8 cellular contexts compared by ENCODE assay signal in genomic region chr9:131289301-131290038, GRCh38. TPM values are rescaled to one million over a fixed set of nuclear protein-coding genes. Genes with fewer than 3 reads are reported as not detected.
DNase-seq lines count a peak whose midpoint lies in the region; TF ChIP-seq lines count a peak whose summit lies in the region.

TSS of gene PLPP7 (plus strand) at chr9:131289723. CDS start at chr9:131289998, 275 bp downstream.

- peak; percentile 91 for DNase-seq in AG08395 (ENCODE audit: low spot score)
- peak; percentile 50 for DNase-seq in HS-5 (ENCODE audit: low read depth)
- peak; percentile 11 for DNase-seq in astrocyte of the cerebellum (ENCODE audit: low read depth)
- peak; percentile 90 for DNase-seq in iPS-NIHi11 (ENCODE audit: low spot score)
- DNase-seq in NCI-H2029 (lab: John Stamatoyannopoulos, UW), result no peak
- DNase-seq in effector CD4-positive, alpha-beta T cell, result no peak
- DNase-seq in NCI-H526 treated with DMSO at 0.1 percent for 48 hours (lab: John Stamatoyannopoulos, UW), result no peak

- in situ Hi-C loops in astrocyte of the cerebellum (cut with HindIII; ENCODE audit: low sequenced_read_pairs), result no loop called here

- H3K27me3 ChIP-seq in skeletal muscle satellite cell (ENCODE audit: control insufficient read depth, insufficient read depth, low read length), result no peaks in the 10 kb centered on the region

- no peak for TF ChIP-seq CTCF in astrocyte of the cerebellum (IDR thresholded peaks at IDR 0.05; ENCODE audit: low read depth, low read length, missing control alignments)

- no peaks in the 10 kb centered on the region for H3K36me3 ChIP-seq in skeletal muscle satellite cell (ENCODE audit: insufficient read depth, low read length)

- peak within 1 kb of the TSS; percentile 93 for H3K4me2 ChIP-seq in skeletal muscle satellite cell (ENCODE audit: low read length)

- H3K4me3 ChIP-seq in astrocyte of the cerebellum (ENCODE audit: low read depth, low read length) (peak within 1 kb of the TSS; percentile 41), skeletal muscle satellite cell (ENCODE audit: low read length) (peak within 1 kb of the TSS; percentile 73)

- peak within 1 kb of the TSS; percentile 86 for H3K9ac ChIP-seq in skeletal muscle satellite cell (ENCODE audit: low read depth, low read length)

- no peaks in the 10 kb centered on the region for H3K9me3 ChIP-seq in skeletal muscle satellite cell (replicated peaks; ENCODE audit: low read length)

- peaks cover 21% of the 10 kb centered on the region for H3K4me1 ChIP-seq in skeletal muscle satellite cell (ENCODE audit: control insufficient read depth, insufficient read depth, low read length)

RNA-seq across cellular contexts. Expression of gene PLPP7, which starts in this region (rescaled TPM):
- 16.0 and 16.6 TPM in 2 replicates for total RNA-seq in skeletal muscle satellite cell (2012; rRNA removed)

Comparison
In these comparisons a context has a peak if more than half of its experiments do, and no peak if none do; other contexts are left out.
1. DNase-seq: peak in AG08395 (single experiment), HS-5 (single experiment), astrocyte of the cerebellum (single experiment) and iPS-NIHi11 (single experiment); none in NCI-H2029 (single experiment), effector CD4-positive, alpha-beta T cell (single experiment) and NCI-H526 treated with DMSO at 0.1 percent for 48 hours (single experiment).